Comparison of ENCODE assay signal across 19 cellular contexts in the genomic region with DNA sequence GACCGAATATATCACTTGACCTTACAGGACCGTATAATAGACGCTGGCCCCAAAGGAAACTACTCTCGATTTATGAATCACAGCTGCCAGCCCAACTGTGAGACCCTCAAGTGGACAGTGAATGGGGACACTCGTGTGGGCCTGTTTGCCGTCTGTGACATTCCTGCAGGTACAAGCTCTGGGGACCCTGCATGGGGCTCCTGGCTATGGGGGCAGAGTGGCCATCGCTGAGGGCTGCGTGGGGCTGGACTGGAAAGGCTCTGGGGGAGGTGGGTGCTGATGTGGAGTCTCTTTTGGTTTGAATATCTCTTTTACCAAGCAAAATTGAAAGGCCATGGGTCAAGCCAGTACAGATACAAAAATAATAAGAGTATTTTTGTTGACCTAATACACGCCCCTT. TPM values are rescaled to one million over a fixed set of nuclear protein-coding genes. Genes with fewer than 3 reads are reported as not detected.
DNase-seq lines count a peak whose midpoint lies in the region; ATAC-seq and TF ChIP-seq lines count a peak whose summit lies in the region.
"Had no signal": no experiment of that assay in that cellular context is flagged by ENCODE, and none has a peak within 500 bp of the region (broad histone marks: within the 10 kb centered on the region; RNA-seq: fewer than 3 reads in every experiment).

No MANE protein-coding gene starts in this region.

- H3K4me3 Mint-ChIP-seq in activated T-cell treated with anti-CD3 and anti-CD28 coated beads, Interleukin-2, amount 50 U/mL, for 24 hours = no peak overlapping the region
- H3K4me3 Mint-ChIP-seq in activated T-cell treated with anti-CD3 and anti-CD28 coated beads, Interleukin-2, amount 50 U/mL, for 4 hours = no peak overlapping the region
- H3K4me3 Mint-ChIP-seq: B cell had no signal

- no peaks in the 10 kb centered on the region for H3K9me3 Mint-ChIP-seq in activated T-cell treated with anti-CD3 and anti-CD28 coated beads, Interleukin-2, amount 50 U/mL, for 24 hours
- no peaks in the 10 kb centered on the region for H3K9me3 Mint-ChIP-seq in activated T-cell treated with anti-CD3 and anti-CD28 coated beads, Interleukin-2, amount 50 U/mL, for 4 hours

- peak; percentile 27 for DNase-seq in activated T-cell treated with anti-CD3 and anti-CD28 coated beads, Interleukin-2, amount 50 U/mL, for 24 hours
- DNase-seq in activated T-cell treated with anti-CD3 and anti-CD28 coated beads, Interleukin-2, amount 50 U/mL, for 4 hours = no peak
- DNase-seq in RWPE1 (ENCODE audit: low spot score) (no peak), neuronal stem cell (ENCODE audit: low spot score) (no peak), suprapubic skin (ENCODE audit: low spot score in 2 of 2) (peak; percentile 28 to 41), amniotic stem cell (lab: John Stamatoyannopoulos, UW) (no peak)
- DNase-seq: EL; GF-D8; KG1; NCI-H1105 treated with DMSO at 0.1 percent for 48 hours; NCI-H2029 treated with DMSO at 0.1 percent for 48 hours; NCI-H226; NCI-H510A treated with DMSO at 0.1 percent for 48 hours; NCI-H774; NK-92 treated with Interleukin-12 subunit alpha and Interleukin-12 subunit beta, amount 100 ng/mL, for 24 hours; SJCRH30 had no signal

- no peak for ATAC-seq in activated T-cell treated with anti-CD3 and anti-CD28 coated beads, Interleukin-2, amount 50 U/mL, for 4 hours
- no peak for ATAC-seq in HG02610 (IDR thresholded peaks at IDR 0.05; ENCODE audit: unreplicated experiment)
- ATAC-seq: Panc1 had no signal

- H3K27me3 ChIP-seq in neuronal stem cell (ENCODE audit: control insufficient read depth in 3 of 3, insufficient read depth in 3 of 3, low read depth in 1 of 3, low read length in 3 of 3) (no peaks in the 10 kb centered on the region), suprapubic skin (no peaks in the 10 kb centered on the region)
- H3K27me3 ChIP-seq: SJCRH30 had no signal

- POLR2A ChIA-PET in RWPE1 (lab: Yijun Ruan, JAX; ENCODE audit: low non-redundant PET) = no interaction called here

- no peak overlapping the region for H2AK5ac ChIP-seq in neuronal stem cell (ENCODE audit: low read depth, low read length)

- H3K27ac Mint-ChIP-seq in activated T-cell treated with anti-CD3 and anti-CD28 coated beads, Interleukin-2, amount 50 U/mL, for 24 hours = peak overlapping the region; percentile 44
- H3K27ac Mint-ChIP-seq: B cell had no signal

- no peak overlapping the region for H3K4me2 ChIP-seq in neuronal stem cell (ENCODE audit: insufficient read depth, low read length, poor library complexity, severe bottlenecking)

- no peak overlapping the region for H4K8ac ChIP-seq in neuronal stem cell (ENCODE audit: low read depth, low read length)

- TF ChIP-seq EP300 in suprapubic skin (IDR thresholded peaks at IDR 0.05) = no peak

- H3K4me3 ChIP-seq in neuronal stem cell (ENCODE audit: low read length in 2 of 2) (no peak overlapping the region), suprapubic skin (no peak overlapping the region)
- H3K4me3 ChIP-seq: SJCRH30 had no signal

- peaks cover 8% of the 10 kb centered on the region for H3K79me1 ChIP-seq in neuronal stem cell (ENCODE audit: low read depth, low read length)

- TF ChIP-seq POLR2A in suprapubic skin (IDR thresholded peaks at IDR 0.05) = no peak

- H3K23ac ChIP-seq in neuronal stem cell (ENCODE audit: low read depth, low read length, poor library complexity) = peak overlapping the region; percentile 19

- H3K36me3 ChIP-seq in neuronal stem cell (replicated peaks in 1 of 2; ENCODE audit: control insufficient read depth in 2 of 2, insufficient read depth in 2 of 2, low read length in 2 of 2) (peaks cover 76 to 100% of the 10 kb centered on the region in 2 donors), suprapubic skin (peaks cover 71% of the 10 kb centered on the region)

- CTCF ChIA-PET in RWPE1 (lab: Yijun Ruan, JAX) = no interaction called here

- H3K14ac ChIP-seq in neuronal stem cell (ENCODE audit: low read length) = no peak overlapping the region

- H3K18ac ChIP-seq in neuronal stem cell (ENCODE audit: low read length) = no peak overlapping the region

- no peak overlapping the region for H2BK120ac ChIP-seq in neuronal stem cell (ENCODE audit: low read depth, low read length)

- peaks cover 99% of the 10 kb centered on the region for H3K36me3 Mint-ChIP-seq in activated T-cell treated with anti-CD3 and anti-CD28 coated beads, Interleukin-2, amount 50 U/mL, for 24 hours (ENCODE audit: low read depth)
- peaks cover 28% of the 10 kb centered on the region for H3K36me3 Mint-ChIP-seq in activated T-cell treated with anti-CD3 and anti-CD28 coated beads, Interleukin-2, amount 50 U/mL, for 4 hours (ENCODE audit: insufficient read depth)

- H3K27ac ChIP-seq in RWPE1 = 0 out of 2 replicates have a peak overlapping the region, but pooled peaks have one; percentile 21
- no peak overlapping the region for H3K27ac ChIP-seq in neuronal stem cell (replicated peaks; ENCODE audit: low read length)
- no peak overlapping the region for H3K27ac ChIP-seq in suprapubic skin
- H3K27ac ChIP-seq: SJCRH30 had no signal

- no CpG with 5 or more reads among the region's 9 CpGs for WGBS in neuronal stem cell (ENCODE audit: extremely low coverage in 2 of 2, insufficient read length in 2 of 2, insufficient replicate concordance in 1 of 2), 2 donors
- 95% methylated on average over 8 of the region's 9 CpGs for WGBS in suprapubic skin

- H3K9me3 ChIP-seq in neuronal stem cell (replicated peaks in 1 of 2; ENCODE audit: control insufficient read depth in 2 of 2, insufficient read depth in 1 of 2, low read depth in 1 of 2, low read length in 2 of 2) (no peaks in the 10 kb centered on the region), suprapubic skin (no peaks in the 10 kb centered on the region)
- H3K9me3 ChIP-seq: SJCRH30 had no signal

- H3K4me1 ChIP-seq in neuronal stem cell (ENCODE audit: control insufficient read depth in 2 of 2, insufficient read depth in 1 of 2, low read depth in 1 of 2, low read length in 2 of 2) (no peaks in the 10 kb centered on the region), suprapubic skin (no peaks in the 10 kb centered on the region)
- H3K4me1 ChIP-seq: SJCRH30 had no signal

- no peak overlapping the region for H2BK15ac ChIP-seq in neuronal stem cell (ENCODE audit: low read length)

- H2BK5ac ChIP-seq in neuronal stem cell (ENCODE audit: low read length) = no peak overlapping the region

- no peak overlapping the region for H4K91ac ChIP-seq in neuronal stem cell (ENCODE audit: low read depth, low read length, poor library complexity)

- no peaks in the 10 kb centered on the region for H3K4me1 Mint-ChIP-seq in activated T-cell treated with anti-CD3 and anti-CD28 coated beads, Interleukin-2, amount 50 U/mL, for 24 hours (ENCODE audit: low read depth)
- no peaks in the 10 kb centered on the region for H3K4me1 Mint-ChIP-seq in activated T-cell treated with anti-CD3 and anti-CD28 coated beads, Interleukin-2, amount 50 U/mL, for 4 hours (ENCODE audit: low read depth)
- H3K4me1 Mint-ChIP-seq: B cell had no signal

- no peak overlapping the region for H3K9ac ChIP-seq in neuronal stem cell (ENCODE audit: low read depth, low read length, poor library complexity)

- H2AFZ ChIP-seq in neuronal stem cell (ENCODE audit: low read length) = no peak overlapping the region

- TF ChIP-seq CTCF in RWPE1 (conservative IDR thresholded peaks at IDR 0.05; ENCODE audit: low read depth) (no peak), suprapubic skin (IDR thresholded peaks at IDR 0.05) (no peak)

- H3K4ac ChIP-seq in neuronal stem cell (ENCODE audit: low read length) = no peak overlapping the region

- H2BK12ac ChIP-seq in neuronal stem cell (ENCODE audit: low read length) = no peak overlapping the region

- H3K27me3 Mint-ChIP-seq in activated T-cell treated with anti-CD3 and anti-CD28 coated beads, Interleukin-2, amount 50 U/mL, for 24 hours = no peaks in the 10 kb centered on the region
- no peaks in the 10 kb centered on the region for H3K27me3 Mint-ChIP-seq in activated T-cell treated with anti-CD3 and anti-CD28 coated beads, Interleukin-2, amount 50 U/mL, for 4 hours (ENCODE audit: low read depth)
- H3K27me3 Mint-ChIP-seq: B cell had no signal

RNA-seq across cellular contexts. Expression of gene NELFA, which starts 33.9 kb away (rescaled TPM):
- total RNA-seq in activated T-cell treated with anti-CD3 and anti-CD28 coated beads, Interleukin-2, amount 50 U/mL, for 4 hours = 10 to 100 TPM; 58.1 to 62.5 (median 59.8) TPM
- polyA plus RNA-seq in neuronal stem cell (2013, experiment 1 of 2) = 42.9 TPM
- polyA plus RNA-seq in neuronal stem cell (2013, experiment 2 of 2) = 44.3 TPM
- 10 to 100 TPM; 23.2 to 41.5 (median 35.5) TPM for total RNA-seq in suprapubic skin

Comparison
In these comparisons a context has a peak if more than half of its experiments do, and no peak if none do; other contexts are left out.
1. DNase-seq: peak in activated T-cell treated with anti-CD3 and anti-CD28 coated beads, Interleukin-2, amount 50 U/mL, for 24 hours (single experiment) and suprapubic skin (2 of 2); none in activated T-cell treated with anti-CD3 and anti-CD28 coated beads, Interleukin-2, amount 50 U/mL, for 4 hours (single experiment), RWPE1 (single experiment), neuronal stem cell (single experiment) and amniotic stem cell (single experiment).